Comparison of ENCODE assay signal across 11 cellular contexts in the genomic region with DNA sequence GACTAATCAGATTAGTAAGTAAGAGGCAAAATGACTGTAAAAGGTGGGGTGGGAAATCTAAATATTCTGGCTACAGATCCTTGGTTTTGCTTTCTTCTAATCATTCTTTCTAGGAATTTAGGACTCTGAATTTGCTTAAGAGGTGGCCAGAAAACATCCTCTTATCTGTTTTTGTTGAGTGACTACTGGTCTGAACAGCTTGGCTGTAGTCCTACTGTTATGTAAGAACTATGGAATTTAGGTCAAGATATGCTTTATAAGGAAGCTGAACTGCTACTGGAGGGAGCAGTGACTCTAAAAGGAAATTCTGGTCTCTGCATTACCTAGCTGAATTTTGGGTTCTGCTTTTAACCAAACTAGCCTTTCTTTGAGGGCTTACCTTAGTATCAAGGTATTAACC. TPM values are rescaled to one million over a fixed set of nuclear protein-coding genes. Genes with fewer than 3 reads are reported as not detected.
A peak's percentile ranks its signal among the peaks of the same experiment; 100 is the strongest.
DNase-seq lines count a peak whose midpoint lies in the region; ATAC-seq, FAIRE-seq and TF ChIP-seq lines count a peak whose summit lies in the region.
"Had no signal": no experiment of that assay in that cellular context is flagged by ENCODE, and none has a peak within 500 bp of the region (broad histone marks: within the 10 kb centered on the region; RNA-seq: fewer than 3 reads in every experiment).

No MANE protein-coding gene starts in this region.

- no peak for FAIRE-seq in A549 (lab: Jason Lieb, UNC)
- no peak for FAIRE-seq in HTR-8/SVneo (lab: Jason Lieb, UNC)

- DNase-seq in A549 (ENCODE audit: low read depth in 1 of 2, low spot score in 1 of 2): peak in 1 of 2 experiments; percentile 8
- peak; percentile 42 for DNase-seq in HT1080 (ENCODE audit: low read depth)
- peak; percentile 63 for DNase-seq in dermis blood vessel endothelial cell
- DNase-seq in mesothelial cell of epicardium (ENCODE audit: low spot score in 2 of 2, unreplicated experiment in 2 of 2): no peak
- no peak for DNase-seq in stimulated activated CD4-positive, alpha-beta T cell treated with anti-CD3 and anti-CD28 coated beads, Interleukin-4, amount 100 ng/mL, for 24 hours
- no peak for DNase-seq in iPS-NIHi7 (ENCODE audit: extremely low spot score)
- no peak for DNase-seq in HTR-8/SVneo (ENCODE audit: insufficient read length, low spot score)
- DNase-seq in NCI-H1092 (lab: John Stamatoyannopoulos, UW): no peak
- DNase-seq: DND-41, NCI-H1436 treated with DMSO at 0.1 percent for 48 hours had no signal

- peak overlapping the region; percentile 12; the same call in 1 of the 3 replicates for H3K4me2 ChIP-seq in A549

- no peak overlapping the region for H3K4me3 Mint-ChIP-seq in mesothelial cell of epicardium

- no peak overlapping the region for H3K4me3 ChIP-seq in A549

- H3K4me1 ChIP-seq in A549: peaks cover 11% of the 10 kb centered on the region; the same call in 1 of the 3 replicates

- POLR2A ChIA-PET in A549 (lab: Yijun Ruan, JAX): interaction anchor here (1.1 kb wide), 1 partner anchor 10 kb away, joined by 3 read pairs; no protein-coding TSS in a partner anchor

- no peaks in the 10 kb centered on the region for H3K9me3 ChIP-seq in A549

- peaks cover 14% of the 10 kb centered on the region for H3K4me1 Mint-ChIP-seq in mesothelial cell of epicardium

- TF ChIP-seq POLR2A in A549 (IDR thresholded peaks at IDR 0.05; ENCODE audit: low read length): no peak

- H3K27ac Mint-ChIP-seq in mesothelial cell of epicardium: peak overlapping the region; percentile 79

- TF ChIP-seq RAD21 in A549 (conservative IDR thresholded peaks at IDR 0.05 in 1 of 2, IDR thresholded peaks at IDR 0.05 in 1 of 2): no peak

- H3K27ac ChIP-seq in A549: no peak overlapping the region

- TF ChIP-seq CTCF in A549 (IDR thresholded peaks at IDR 0.05) (no peak), mesothelial cell of epicardium (IDR thresholded peaks at IDR 0.05; ENCODE audit: unreplicated experiment) (no peak)

- peak in 1 of 2 experiments; percentile 36; a peak in 1 of 6 replicates for ATAC-seq in A549
- ATAC-seq: HCT116 had no signal

- CTCF ChIA-PET in A549 (lab: Yijun Ruan, JAX): no interaction called here

- TF ChIP-seq EP300 in A549 (IDR thresholded peaks at IDR 0.05): no peak

- no peaks in the 10 kb centered on the region for H3K9me3 Mint-ChIP-seq in mesothelial cell of epicardium

- H3K36me3 Mint-ChIP-seq in mesothelial cell of epicardium: peaks cover 53% of the 10 kb centered on the region

- H3K27me3 Mint-ChIP-seq in mesothelial cell of epicardium (ENCODE audit: low read depth): no peaks in the 10 kb centered on the region

TF ChIP-seq in A549, 52 proteins besides CTCF, POLR2A, EP300 and RAD21:
- TF ChIP-seq BHLHE40 (IDR thresholded peaks at IDR 0.05; ENCODE audit: low read depth, low read length) (no peak), USF2 (IDR thresholded peaks at IDR 0.05) (no peak), SREBF2 (IDR thresholded peaks at IDR 0.05) (no peak), HDAC2 (IDR thresholded peaks at IDR 0.05) (no peak), REST (IDR thresholded peaks at IDR 0.05) (no peak), PHF8 (IDR thresholded peaks at IDR 0.05; ENCODE audit: borderline replicate concordance, low read depth) (no peak), CBX2 (IDR thresholded peaks at IDR 0.05; ENCODE audit: borderline replicate concordance, low read depth) (no peak), RARB (CRISPR knock-in tag; IDR thresholded peaks at IDR 0.05) (no peak), SMC3 (IDR thresholded peaks at IDR 0.05) (no peak), NFE2L2 (conservative IDR thresholded peaks at IDR 0.05; ENCODE audit: low read length) (no peak)
TF ChIP-seq in A549: peak in this region for 0.

RNA-seq across cellular contexts. Expression of gene CSPG5, which starts 33.5 kb away (rescaled TPM):
- polyA plus RNA-seq in A549 (2011; rRNA removed): 0.14 and 0.38 TPM in 2 replicates
- polyA plus RNA-seq in A549 (2012; cell fraction: cytosol; rRNA removed): 0.42 and 0.78 TPM in 2 replicates
- 0.65 and 0.75 TPM in 2 replicates for polyA plus RNA-seq in A549 (2012; cell fraction: nucleus; rRNA removed)
- 0.93 to 1.1 TPM (median 1.1 TPM) in 3 replicates for polyA plus RNA-seq in A549 (2017; fragmentation: RNase III; extraction: RNeasy Plus Mini Kit Qiagen cat#74134 plus additional on column Dnase treatment)
- 0.08 and 0.44 TPM in 2 replicates for polyA minus RNA-seq in A549 (2011; rRNA and poly(A)+ RNA removed)
- 0.47 and 0.93 TPM in 2 replicates for total RNA-seq in HT1080 (2014; rRNA removed; shearing (Covaris generic))
- polyA plus RNA-seq in HT1080 (2015; cell fraction: cytosol; rRNA removed): 0.67 and 0.78 TPM in 2 replicates
- polyA plus RNA-seq in HT1080 (2015; cell fraction: nucleus; rRNA removed): 0.99 and 1.2 TPM in 2 replicates
- total RNA-seq in dermis blood vessel endothelial cell: 0.51 and 0.79 TPM in 2 replicates
- 0.84 to 1.1 TPM (median 1.1 TPM) in 3 replicates for total RNA-seq in mesothelial cell of epicardium

Comparison
In these comparisons a context has a peak if more than half of its experiments do, and no peak if none do; other contexts are left out.
1. DNase-seq: peak in HT1080 (single experiment) and dermis blood vessel endothelial cell (single experiment); none in mesothelial cell of epicardium (0 of 2), stimulated activated CD4-positive, alpha-beta T cell treated with anti-CD3 and anti-CD28 coated beads, Interleukin-4, amount 100 ng/mL, for 24 hours (single experiment), iPS-NIHi7 (single experiment), HTR-8/SVneo (single experiment) and NCI-H1092 (single experiment).